In the genomic region with DNA sequence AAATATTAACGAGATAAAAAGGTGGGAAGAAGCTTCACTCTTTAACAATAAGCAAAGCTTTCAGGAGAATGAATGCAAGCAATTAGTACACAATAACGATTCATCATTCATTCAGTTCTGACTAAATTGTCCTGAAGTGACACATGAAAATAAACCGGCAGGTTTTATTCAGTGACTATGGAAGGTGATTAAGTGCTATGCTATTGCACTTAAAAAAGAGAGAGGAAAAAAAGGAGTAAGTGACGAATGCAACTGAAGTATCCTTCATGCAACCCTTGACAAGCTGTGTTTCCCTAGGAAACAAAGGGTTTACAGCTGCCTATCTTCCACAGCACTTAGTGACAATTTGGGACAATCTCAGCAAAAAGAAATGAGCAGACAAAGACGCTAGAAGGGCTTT, we compare ENCODE assay signal across 1 cellular context.
TF ChIP-seq lines count a peak whose summit lies in the region.

No MANE protein-coding gene starts in this region.

TF ChIP-seq in GM23338, 12 proteins besides CTCF, POLR2A, EP300 and RAD21 (continued from another document):
- TF ChIP-seq, protein P1, sequence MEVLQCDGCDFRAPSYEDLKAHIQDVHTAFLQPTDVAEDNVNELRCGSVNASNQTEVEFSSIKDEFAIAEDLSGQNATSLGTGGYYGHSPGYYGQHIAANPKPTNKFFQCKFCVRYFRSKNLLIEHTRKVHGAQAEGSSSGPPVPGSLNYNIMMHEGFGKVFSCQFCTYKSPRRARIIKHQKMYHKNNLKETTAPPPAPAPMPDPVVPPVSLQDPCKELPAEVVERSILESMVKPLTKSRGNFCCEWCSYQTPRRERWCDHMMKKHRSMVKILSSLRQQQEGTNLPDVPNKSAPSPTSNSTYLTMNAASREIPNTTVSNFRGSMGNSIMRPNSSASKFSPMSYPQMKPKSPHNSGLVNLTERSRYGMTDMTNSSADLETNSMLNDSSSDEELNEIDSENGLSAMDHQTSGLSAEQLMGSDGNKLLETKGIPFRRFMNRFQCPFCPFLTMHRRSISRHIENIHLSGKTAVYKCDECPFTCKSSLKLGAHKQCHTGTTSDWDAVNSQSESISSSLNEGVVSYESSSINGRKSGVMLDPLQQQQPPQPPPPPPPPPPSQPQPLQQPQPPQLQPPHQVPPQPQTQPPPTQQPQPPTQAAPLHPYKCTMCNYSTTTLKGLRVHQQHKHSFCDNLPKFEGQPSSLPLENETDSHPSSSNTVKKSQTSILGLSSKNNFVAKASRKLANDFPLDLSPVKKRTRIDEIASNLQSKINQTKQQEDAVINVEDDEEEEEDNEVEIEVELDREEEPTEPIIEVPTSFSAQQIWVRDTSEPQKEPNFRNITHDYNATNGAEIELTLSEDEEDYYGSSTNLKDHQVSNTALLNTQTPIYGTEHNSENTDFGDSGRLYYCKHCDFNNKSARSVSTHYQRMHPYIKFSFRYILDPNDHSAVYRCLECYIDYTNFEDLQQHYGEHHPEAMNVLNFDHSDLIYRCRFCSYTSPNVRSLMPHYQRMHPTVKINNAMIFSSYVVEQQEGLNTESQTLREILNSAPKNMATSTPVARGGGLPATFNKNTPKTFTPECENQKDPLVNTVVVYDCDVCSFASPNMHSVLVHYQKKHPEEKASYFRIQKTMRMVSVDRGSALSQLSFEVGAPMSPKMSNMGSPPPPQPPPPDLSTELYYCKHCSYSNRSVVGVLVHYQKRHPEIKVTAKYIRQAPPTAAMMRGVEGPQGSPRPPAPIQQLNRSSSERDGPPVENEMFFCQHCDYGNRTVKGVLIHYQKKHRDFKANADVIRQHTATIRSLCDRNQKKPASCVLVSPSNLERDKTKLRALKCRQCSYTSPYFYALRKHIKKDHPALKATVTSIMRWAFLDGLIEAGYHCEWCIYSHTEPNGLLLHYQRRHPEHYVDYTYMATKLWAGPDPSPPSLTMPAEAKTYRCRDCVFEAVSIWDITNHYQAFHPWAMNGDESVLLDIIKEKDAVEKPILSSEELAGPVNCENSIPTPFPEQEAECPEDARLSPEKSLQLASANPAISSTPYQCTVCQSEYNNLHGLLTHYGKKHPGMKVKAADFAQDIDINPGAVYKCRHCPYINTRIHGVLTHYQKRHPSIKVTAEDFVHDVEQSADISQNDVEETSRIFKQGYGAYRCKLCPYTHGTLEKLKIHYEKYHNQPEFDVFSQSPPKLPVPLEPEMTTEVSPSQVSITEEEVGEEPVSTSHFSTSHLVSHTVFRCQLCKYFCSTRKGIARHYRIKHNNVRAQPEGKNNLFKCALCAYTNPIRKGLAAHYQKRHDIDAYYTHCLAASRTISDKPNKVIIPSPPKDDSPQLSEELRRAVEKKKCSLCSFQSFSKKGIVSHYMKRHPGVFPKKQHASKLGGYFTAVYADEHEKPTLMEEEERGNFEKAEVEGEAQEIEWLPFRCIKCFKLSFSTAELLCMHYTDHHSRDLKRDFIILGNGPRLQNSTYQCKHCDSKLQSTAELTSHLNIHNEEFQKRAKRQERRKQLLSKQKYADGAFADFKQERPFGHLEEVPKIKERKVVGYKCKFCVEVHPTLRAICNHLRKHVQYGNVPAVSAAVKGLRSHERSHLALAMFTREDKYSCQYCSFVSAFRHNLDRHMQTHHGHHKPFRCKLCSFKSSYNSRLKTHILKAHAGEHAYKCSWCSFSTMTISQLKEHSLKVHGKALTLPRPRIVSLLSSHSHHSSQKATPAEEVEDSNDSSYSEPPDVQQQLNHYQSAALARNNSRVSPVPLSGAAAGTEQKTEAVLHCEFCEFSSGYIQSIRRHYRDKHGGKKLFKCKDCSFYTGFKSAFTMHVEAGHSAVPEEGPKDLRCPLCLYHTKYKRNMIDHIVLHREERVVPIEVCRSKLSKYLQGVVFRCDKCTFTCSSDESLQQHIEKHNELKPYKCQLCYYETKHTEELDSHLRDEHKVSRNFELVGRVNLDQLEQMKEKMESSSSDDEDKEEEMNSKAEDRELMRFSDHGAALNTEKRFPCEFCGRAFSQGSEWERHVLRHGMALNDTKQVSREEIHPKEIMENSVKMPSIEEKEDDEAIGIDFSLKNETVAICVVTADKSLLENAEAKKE (CRISPR knock-in tag; IDR thresholded peaks at IDR 0.05), result no peak
- TF ChIP-seq EZH2phosphoT487 (IDR thresholded peaks at IDR 0.05; ENCODE audit: unreplicated experiment), result no peak
- TF ChIP-seq CREB1 (CRISPR knock-in tag; IDR thresholded peaks at IDR 0.05; ENCODE audit: low read depth), result no peak
- TF ChIP-seq STAT1 (IDR thresholded peaks at IDR 0.05; ENCODE audit: unreplicated experiment), result no peak
- TF ChIP-seq ETS1 (IDR thresholded peaks at IDR 0.05), result no peak
- no peak for TF ChIP-seq REST (IDR thresholded peaks at IDR 0.05; ENCODE audit: unreplicated experiment)
- no peak for TF ChIP-seq ZNF114 (CRISPR knock-in tag; IDR thresholded peaks at IDR 0.05)
- TF ChIP-seq EZH2 (IDR thresholded peaks at IDR 0.05; ENCODE audit: low read depth, unreplicated experiment), result no peak
